18 cellular contexts compared by ENCODE assay signal in the genomic region with DNA sequence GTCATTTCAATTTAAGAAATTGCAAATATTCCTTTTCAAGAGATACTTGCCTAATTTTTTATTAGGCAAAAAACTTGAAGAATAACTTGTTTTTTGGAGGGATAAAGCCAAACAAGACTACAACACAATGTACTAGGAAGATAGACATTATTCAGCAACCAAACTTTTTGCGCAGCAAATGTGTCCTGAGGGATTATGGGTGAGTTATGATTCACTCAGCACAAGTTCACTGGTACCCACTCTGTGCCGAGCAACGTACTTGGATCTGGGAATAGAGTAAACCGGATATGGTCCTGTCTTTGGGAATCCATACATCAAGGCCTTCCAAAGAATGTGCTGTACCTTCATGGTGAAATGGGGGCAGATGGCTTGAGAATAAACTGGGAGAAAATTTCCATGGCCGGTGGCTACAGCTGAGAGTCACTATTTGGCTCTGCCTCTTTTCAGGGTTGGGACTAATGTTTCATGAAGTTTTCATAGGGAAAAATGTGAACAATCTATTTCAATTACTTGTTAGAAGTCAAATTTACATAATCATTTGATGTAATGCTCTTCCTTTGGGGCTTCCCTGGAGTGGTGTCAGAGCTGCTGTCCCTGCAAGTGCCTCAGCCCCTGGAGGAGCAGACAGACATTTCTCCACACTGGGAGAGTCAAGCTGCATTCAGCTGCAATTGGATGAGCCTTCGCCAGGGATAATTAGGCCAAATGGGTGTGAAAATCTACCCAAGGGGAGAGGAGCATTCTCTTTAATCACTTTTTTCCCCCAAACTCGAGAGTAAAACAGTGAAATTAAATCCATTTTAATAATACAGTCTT.
"Had no signal": no experiment of that assay in that cellular context is flagged by ENCODE, and none has a peak within 500 bp of the region (broad histone marks: within the 10 kb centered on the region; RNA-seq: fewer than 3 reads in every experiment).

No MANE protein-coding gene starts in this region.

- H3K4me1 ChIP-seq: body of pancreas, upper lobe of left lung had no signal

- H3K27me3 ChIP-seq: body of pancreas, dorsolateral prefrontal cortex, upper lobe of left lung had no signal

- ATAC-seq: activated CD8-positive, alpha-beta memory T cell treated with anti-CD3 and anti-CD28 coated beads, Interleukin-2, amount 10 ng/mL, durations not matched to agents 7 days and 5 days; body of pancreas; T-helper 17 cell had no signal

- DNase-seq: activated CD4-positive, alpha-beta memory T cell treated with anti-CD3 and anti-CD28 coated beads for 36 hours; activated CD4-positive, alpha-beta T cell treated with anti-CD3 and anti-CD28 coated beads for 48 hours; activated CD4-positive, CD25-positive, alpha-beta regulatory T cell; activated CD8-positive, alpha-beta memory T cell treated with anti-CD3 and anti-CD28 coated beads, Interleukin-2, amount 10 ng/mL, durations not matched to agents 7 days and 5 days; activated effector memory CD4-positive, alpha-beta T cell treated with anti-CD3 and anti-CD28 coated beads, Interleukin-2, amount 50 U/mL, for 16 hours; activated naive CD4-positive, alpha-beta T cell treated with anti-CD3 and anti-CD28 coated beads, Interleukin-2, amount 10 ng/mL, durations not matched to agents 7 days and 5 days; activated T-cell treated with anti-CD3 and anti-CD28 coated beads for 4 hours; body of pancreas; caudate nucleus; dorsolateral prefrontal cortex; occipital lobe; stimulated activated CD4-positive, alpha-beta T cell treated with anti-CD3 and anti-CD28 coated beads, Interleukin-4, amount 100 ng/mL, for 24 hours; stimulated activated naive CD4-positive, alpha-beta T cell treated with Interleukin-2 at 50 U/mL for 16 hours; SW 1271; T-helper 17 cell; upper lobe of left lung had no signal

- FAIRE-seq: colon had no signal

- H3K27ac ChIP-seq: body of pancreas, dorsolateral prefrontal cortex, SK-N-MC, upper lobe of left lung had no signal

- H3K4me3 ChIP-seq: body of pancreas, dorsolateral prefrontal cortex, SK-N-MC, upper lobe of left lung had no signal

- H3K9me3 ChIP-seq: body of pancreas, upper lobe of left lung had no signal

- H3K36me3 ChIP-seq: upper lobe of left lung had no signal
